Comparison of ENCODE assay signal across 1 cellular context in genomic region chr9:35714123-35714522, GRCh38.
TF ChIP-seq lines count a peak whose summit lies in the region.

No MANE protein-coding gene starts in this region.

TF ChIP-seq in GM12878, 131 proteins besides CTCF, POLR2A, EP300 and RAD21:
- TF ChIP-seq POLR2AphosphoS2 (IDR thresholded peaks at IDR 0.05; ENCODE audit: low read depth, low read length) (no peak), RUNX3 (IDR thresholded peaks at IDR 0.05; ENCODE audit: low read length) (no peak), RELB (IDR thresholded peaks at IDR 0.05; ENCODE audit: low read depth) (no peak)
